17 cellular contexts compared by ENCODE assay signal in the genomic region with DNA sequence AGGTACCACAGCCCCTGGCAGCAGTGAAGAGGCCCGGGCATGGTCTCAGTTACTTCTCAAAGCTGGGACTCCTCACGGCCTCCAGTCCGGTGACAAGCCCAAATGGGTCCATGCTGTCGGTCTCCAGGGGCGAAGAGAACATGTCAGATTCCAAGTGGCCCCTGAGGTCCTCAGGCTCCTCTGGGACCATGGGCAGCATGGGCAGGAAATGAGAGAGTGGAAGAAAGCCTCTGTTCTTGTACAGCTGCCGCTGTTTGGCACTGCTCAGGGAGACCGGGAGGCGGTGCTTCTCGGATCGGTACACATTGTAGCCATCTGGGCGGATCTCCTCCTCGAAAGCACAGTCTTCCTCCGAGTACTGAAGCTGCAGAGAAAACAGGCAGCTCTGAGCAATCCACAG. TPM values are rescaled to one million over a fixed set of nuclear protein-coding genes. Genes with fewer than 3 reads are reported as not detected.
DNase-seq lines count a peak whose midpoint lies in the region; ATAC-seq and TF ChIP-seq lines count a peak whose summit lies in the region.
"Had no signal": no experiment of that assay in that cellular context is flagged by ENCODE, and none has a peak within 500 bp of the region (broad histone marks: within the 10 kb centered on the region; RNA-seq: fewer than 3 reads in every experiment).

No MANE protein-coding gene starts in this region.

- H2AK9ac ChIP-seq in IMR-90 (replicated peaks; ENCODE audit: low read depth, low read length, poor library complexity), result no peak overlapping the region

- peaks cover 11% of the 10 kb centered on the region for H3K27me3 Mint-ChIP-seq in memory B cell

- WGBS in IMR-90 (ENCODE audit: extremely low coverage in 2 of 2, insufficient read length in 1 of 2), 2 experiments, result 41% methylated on average over 12 of the region's 13 CpGs; no CpG with 5 or more reads in 1 of the 2 experiments

- H4K5ac ChIP-seq in IMR-90 (ENCODE audit: low read depth, low read length), result no peak overlapping the region

- H3K36me3 Mint-ChIP-seq in memory B cell, result no peaks in the 10 kb centered on the region
- H3K36me3 Mint-ChIP-seq: activated naive CD8-positive, alpha-beta T cell had no signal

- no peak overlapping the region for H3K4ac ChIP-seq in IMR-90 (ENCODE audit: low read depth, low read length)

- H3K4me1 Mint-ChIP-seq in memory B cell, result peaks cover 6% of the 10 kb centered on the region

- H3K4me1 ChIP-seq in BE2C (peaks cover 27% of the 10 kb centered on the region), IMR-90 (ENCODE audit: control insufficient read depth, insufficient read depth, low read length) (peaks cover 2% of the 10 kb centered on the region), OCI-LY7 (ENCODE audit: insufficient read depth, low read length, poor library complexity, severe bottlenecking) (peaks cover 9% of the 10 kb centered on the region)

- no peaks in the 10 kb centered on the region for H3K9me3 ChIP-seq in BE2C
- H3K9me3 ChIP-seq in IMR-90 (ENCODE audit: control insufficient read depth, insufficient read depth, low read length), result no peaks in the 10 kb centered on the region
- no peaks in the 10 kb centered on the region for H3K9me3 ChIP-seq in OCI-LY7 (ENCODE audit: low read length)
- H3K9me3 ChIP-seq: mucosa of descending colon, transverse colon had no signal

- in situ Hi-C loops in IMR-90 (cut with MboI; ENCODE audit: low sequenced_read_pairs), result no loop called here

- H3K27me3 ChIP-seq in BE2C (peaks cover 1% of the 10 kb centered on the region; the same call in 1 of the 2 replicates), IMR-90 (ENCODE audit: control insufficient read depth, insufficient read depth, low read length) (peaks cover 56% of the 10 kb centered on the region)

- H2AFZ ChIP-seq in IMR-90 (replicated peaks; ENCODE audit: low read length, poor library complexity), result peak overlapping the region; percentile 8
- H2AFZ ChIP-seq in OCI-LY7 (ENCODE audit: low read length), result no peak overlapping the region

- no peak overlapping the region for H4K8ac ChIP-seq in IMR-90 (ENCODE audit: low read depth in 2 of 2, low read length in 2 of 2)

- H2BK120ac ChIP-seq in IMR-90 (ENCODE audit: low read depth, low read length), result no peak overlapping the region

- CTCF ChIA-PET in IMR-90 (lab: Yijun Ruan, JAX), result no interaction called here
- CTCF ChIA-PET in OCI-LY7 (lab: Charles Lee; ENCODE audit: unreplicated experiment), result no interaction called here

- no peak overlapping the region for H3K18ac ChIP-seq in IMR-90 (ENCODE audit: low read depth, low read length)

- no peak overlapping the region for H3K4me3 Mint-ChIP-seq in memory B cell
- H3K4me3 Mint-ChIP-seq: activated naive CD8-positive, alpha-beta T cell had no signal

- H3K4me3 ChIP-seq in BE2C (ENCODE audit: low read depth, low read length), result no peak overlapping the region
- H3K4me3 ChIP-seq in IMR-90 (ENCODE audit: insufficient read depth, low read depth, low read length), result no peak overlapping the region
- H3K4me3 ChIP-seq in OCI-LY7 (ENCODE audit: low read depth, low read length, poor library complexity, severe bottlenecking), result no peak overlapping the region
- H3K4me3 ChIP-seq: mucosa of descending colon, transverse colon had no signal

- H3K9me2 ChIP-seq in OCI-LY7 (ENCODE audit: insufficient read depth, low read length), result no peaks in the 10 kb centered on the region

- no peak overlapping the region for H2BK5ac ChIP-seq in IMR-90 (ENCODE audit: low read depth, low read length, poor library complexity, severe bottlenecking)

- H3K79me1 ChIP-seq in IMR-90 (ENCODE audit: low read depth in 1 of 2, low read length in 2 of 2), result no peaks in the 10 kb centered on the region

- H3K9me1 ChIP-seq in IMR-90 (ENCODE audit: insufficient read depth, low read length), result no peaks in the 10 kb centered on the region

- no peak overlapping the region for H3K9ac ChIP-seq in IMR-90 (ENCODE audit: low read depth, low read length)

- H3K9me3 Mint-ChIP-seq in memory B cell, result no peaks in the 10 kb centered on the region

- H3K4me2 ChIP-seq in IMR-90 (ENCODE audit: low read depth, low read length) (no peak overlapping the region), OCI-LY7 (ENCODE audit: low read length) (peak overlapping the region; percentile 35; the same call in 1 of the 2 replicates)

- POLR2A ChIA-PET in IMR-90 (lab: Charles Lee; ENCODE audit: unreplicated experiment) (no interaction called here), OCI-LY7 (lab: Charles Lee) (interaction anchor here (0.8 kb wide), 1 partner anchor 10 kb away, joined by 3 read pairs; no protein-coding TSS in a partner anchor)

- intact Hi-C loops in IMR-90 (cut with micrococcal nuclease), result no loop called here
- intact Hi-C loops in OCI-LY7 (cut with micrococcal nuclease; ENCODE audit: unreplicated experiment), result no loop called here

- no peak overlapping the region for H3K27ac Mint-ChIP-seq in memory B cell
- H3K27ac Mint-ChIP-seq: activated naive CD8-positive, alpha-beta T cell had no signal

- 0 out of 3 replicates have a peak overlapping the region, but pooled peaks have one; percentile 15 for H2BK15ac ChIP-seq in IMR-90 (ENCODE audit: low read depth, low read length)

- H3K14ac ChIP-seq in IMR-90 (replicated peaks; ENCODE audit: low read depth, low read length), result no peak overlapping the region

- TF ChIP-seq CTCF in BE2C (IDR thresholded peaks at IDR 0.05; ENCODE audit: low read depth, low read length) (no peak), IMR-90 (conservative IDR thresholded peaks at IDR 0.05; ENCODE audit: low read depth, low read length) (no peak), OCI-LY7 (conservative IDR thresholded peaks at IDR 0.05; ENCODE audit: low read length) (no peak)

- dilution Hi-C loops in IMR-90 (cut with HindIII; ENCODE audit: low sequenced_read_pairs, unreplicated experiment), result no loop called here

- BruUV-seq in IMR-90 (replicated peaks; lab: Mats Ljungman, UMichigan) (no TSS peak), OCI-LY7 (replicated peaks; lab: Mats Ljungman, UMichigan) (no TSS peak)

- peak; percentile 64 for DNase-seq in BE2C
- no peak for DNase-seq in IMR-90
- peak; percentile 68 for DNase-seq in OCI-LY7 (ENCODE audit: low spot score)
- DNase-seq in memory B cell (ENCODE audit: low spot score in 2 of 2), result no peak
- DNase-seq in stimulated activated naive CD4-positive, alpha-beta T cell treated with Interleukin-2 at 50 U/mL for 16 hours (lab: John Stamatoyannopoulos, UW), result no peak
- no peak for DNase-seq in NCI-H128 (lab: John Stamatoyannopoulos, UW; ENCODE audit: unreplicated experiment)
- no peak for DNase-seq in hypothalamus (lab: John Stamatoyannopoulos, UW)
- no peak for DNase-seq in nucleus accumbens (lab: John Stamatoyannopoulos, UW)
- DNase-seq: caudate nucleus, foreskin melanocyte, GDM1, mucosa of descending colon, OCI-M1, transverse colon had no signal

- no peak overlapping the region for H3K56ac ChIP-seq in IMR-90 (ENCODE audit: extremely low read depth, insufficient read depth, low read length)

- no peak overlapping the region; the same call in 1 of the 2 replicates for H3K23ac ChIP-seq in IMR-90 (ENCODE audit: low read depth, low read length)

- no peak overlapping the region for H2AK5ac ChIP-seq in IMR-90 (ENCODE audit: low read depth, low read length)

- H3K36me3 ChIP-seq in BE2C, result no peaks in the 10 kb centered on the region
- H3K36me3 ChIP-seq in IMR-90 (ENCODE audit: control insufficient read depth, insufficient read depth, low read length), result no peaks in the 10 kb centered on the region
- H3K36me3 ChIP-seq in OCI-LY7 (ENCODE audit: insufficient read depth, low read length), result no peaks in the 10 kb centered on the region
- H3K36me3 ChIP-seq: transverse colon had no signal

- H4K20me1 ChIP-seq in IMR-90 (ENCODE audit: insufficient read depth, low read length) (no peaks in the 10 kb centered on the region), OCI-LY7 (ENCODE audit: insufficient read depth, low read length) (no peaks in the 10 kb centered on the region)

- TF ChIP-seq RAD21 in IMR-90 (IDR thresholded peaks at IDR 0.05; ENCODE audit: low read length), result no peak

- TF ChIP-seq POLR2A in IMR-90 (IDR thresholded peaks at IDR 0.05; ENCODE audit: low read depth, low read length), result no peak

- no peak overlapping the region for H2BK20ac ChIP-seq in IMR-90 (ENCODE audit: low read depth, low read length)

- no peaks in the 10 kb centered on the region for H3K79me2 ChIP-seq in OCI-LY7 (ENCODE audit: insufficient read depth, low read depth, low read length)

- H4K91ac ChIP-seq in IMR-90 (ENCODE audit: insufficient read depth, low read depth, low read length), result no peak overlapping the region

- ATAC-seq in IMR-90 (ENCODE audit: low read depth), result no peak
- peak; percentile 57 for ATAC-seq in memory B cell (ENCODE audit: low read depth)
- ATAC-seq: HCT116, mucosa of descending colon had no signal

- no peak overlapping the region for H3K27ac ChIP-seq in IMR-90 (ENCODE audit: insufficient read depth, low read length)
- H3K27ac ChIP-seq in OCI-LY7 (ENCODE audit: low read depth, low read length, poor library complexity, severe bottlenecking), result no peak overlapping the region
- H3K27ac ChIP-seq: C4-2B, transverse colon had no signal

RNA-seq across cellular contexts. Expression of a gene that starts 4.6 kb away (rescaled TPM):
- 0.48 TPM for polyA plus RNA-seq in BE2C (2012; ENCODE audit: insufficient read depth, insufficient read length, low read depth)
- total RNA-seq in IMR-90 (2012; rRNA removed), result not detected in 2 replicates
- polyA plus RNA-seq in IMR-90 (2012; rRNA removed), result not detected in 2 replicates
- polyA plus RNA-seq in IMR-90 (2012; cell fraction: cytosol; rRNA removed), result not detected in 2 replicates
- polyA plus RNA-seq in IMR-90 (2012; cell fraction: nucleus; rRNA removed; ENCODE audit: low replicate concordance), result not detected in 2 replicates
- total RNA-seq in OCI-LY7 (2014; rRNA removed; shearing (Covaris generic)), result not detected in 2 replicates
- not detected in 2 replicates for total RNA-seq in OCI-LY7 (2022)
- total RNA-seq: mucosa of descending colon, transverse colon had no signal

RNA-seq across cellular contexts. Expression of a gene that starts 24.1 kb away (rescaled TPM):
- polyA plus RNA-seq in BE2C (2012; ENCODE audit: insufficient read depth, insufficient read length, low read depth), result 186 TPM
- total RNA-seq in IMR-90 (2012; rRNA removed) (8.2 and 16.7 TPM in 2 replicates), OCI-LY7 (2022) (34.5 and 35.9 TPM in 2 replicates)
- 18.8 and 23.5 TPM in 2 replicates for polyA plus RNA-seq in IMR-90 (2012; rRNA removed)
- 14.0 and 16.6 TPM in 2 replicates for polyA plus RNA-seq in IMR-90 (2012; cell fraction: cytosol; rRNA removed)
- 58.0 and 79.5 TPM in 2 replicates for polyA plus RNA-seq in IMR-90 (2012; cell fraction: nucleus; rRNA removed; ENCODE audit: low replicate concordance)
- 27.6 and 28.8 TPM in 2 replicates for total RNA-seq in OCI-LY7 (2014; rRNA removed; shearing (Covaris generic))

RNA-seq across cellular contexts. Expression of a gene that starts 58.3 kb away (rescaled TPM):
- 802 TPM for polyA plus RNA-seq in BE2C (2012; ENCODE audit: insufficient read depth, insufficient read length, low read depth)
- total RNA-seq in IMR-90 (2012; rRNA removed), result 717 and 748 TPM in 2 replicates
- 481 and 872 TPM in 2 replicates for polyA plus RNA-seq in IMR-90 (2012; rRNA removed)
- polyA plus RNA-seq in IMR-90 (2012; cell fraction: cytosol; rRNA removed), result 498 and 688 TPM in 2 replicates
- polyA plus RNA-seq in IMR-90 (2012; cell fraction: nucleus; rRNA removed; ENCODE audit: low replicate concordance), result 405 and 823 TPM in 2 replicates
- 0.44 TPM in 1 of 2 replicates, not detected in the other for total RNA-seq in OCI-LY7 (2014; rRNA removed; shearing (Covaris generic))
- total RNA-seq in OCI-LY7 (2022), result not detected in 2 replicates

Comparison
In these comparisons a context has a peak if more than half of its experiments do, and no peak if none do; other contexts are left out.
1. DNase-seq: peak in BE2C (single experiment) and OCI-LY7 (single experiment); none in IMR-90 (single experiment), memory B cell (0 of 2), stimulated activated naive CD4-positive, alpha-beta T cell treated with Interleukin-2 at 50 U/mL for 16 hours (single experiment), NCI-H128 (single experiment), hypothalamus (0 of 51) and nucleus accumbens (0 of 56).
2. RNA of a gene that starts 58.3 kb away (total RNA-seq): 717 to 748 TPM in IMR-90; 0.44 TPM in OCI-LY7; every median in the first group is over 100 times any median in the second.